In the genomic region with DNA sequence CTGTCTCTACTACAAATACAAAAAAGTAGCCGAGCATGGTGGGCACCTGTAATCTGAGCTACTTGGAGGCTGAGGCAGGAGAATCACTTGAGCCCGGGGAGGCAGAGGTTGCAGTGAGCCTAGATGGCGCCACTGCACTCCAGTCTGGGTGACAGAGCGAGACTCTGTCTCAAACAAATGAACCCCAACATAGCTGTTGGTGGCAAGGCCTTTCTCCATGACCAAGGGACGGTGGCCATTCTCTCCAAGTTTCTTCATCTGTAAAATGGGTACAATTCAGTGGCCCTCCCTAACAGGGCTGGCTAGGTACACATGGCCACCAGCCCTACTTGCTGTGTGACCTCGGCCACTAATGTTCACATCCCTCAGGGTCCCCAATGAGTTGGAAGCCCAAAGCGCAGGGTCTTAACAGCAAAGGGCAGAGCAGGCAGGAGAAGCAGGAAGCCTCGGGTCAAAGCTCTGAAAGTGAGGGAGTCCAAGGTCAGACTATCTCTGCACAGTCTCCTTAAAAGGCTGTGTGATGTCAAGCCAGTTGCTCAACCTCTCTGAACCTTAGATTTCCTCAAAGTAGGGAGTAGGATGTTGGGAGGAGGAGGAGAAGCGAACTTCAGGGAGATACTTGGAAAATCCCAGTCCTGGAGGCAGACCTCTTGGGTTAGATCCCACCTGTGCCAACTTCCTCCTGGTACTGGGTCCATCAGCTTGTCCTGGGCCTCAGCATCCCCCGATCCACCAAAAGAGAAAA, we compare ENCODE assay signal across 6 cellular contexts. TPM values are rescaled to one million over a fixed set of nuclear protein-coding genes. Genes with fewer than 3 reads are reported as not detected.
DNase-seq lines count a peak whose midpoint lies in the region; ATAC-seq and TF ChIP-seq lines count a peak whose summit lies in the region.

No MANE protein-coding gene starts in this region.

- H3K9me3 Mint-ChIP-seq in activated CD8-positive, alpha-beta T cell treated with anti-CD3 and anti-CD28 coated beads for 36 hours, result no peaks in the 10 kb centered on the region

- POLR2A ChIA-PET in activated CD8-positive, alpha-beta T cell treated with anti-CD3 and anti-CD28 coated beads for 36 hours (lab: Charles Lee), result interaction anchor here (0.6 to 9.0 kb wide), 21 partner anchors 10 to 188 kb away, joined by 3 to 592 read pairs (median 6); a partner anchor contains a TSS

- peak overlapping the region; percentile 92 for H3K4me3 Mint-ChIP-seq in activated CD8-positive, alpha-beta T cell treated with anti-CD3 and anti-CD28 coated beads for 36 hours

- H3K27me3 Mint-ChIP-seq in activated CD8-positive, alpha-beta T cell treated with anti-CD3 and anti-CD28 coated beads for 36 hours, result no peaks in the 10 kb centered on the region

- H3K27me3 ChIP-seq in iPS-20b (ENCODE audit: insufficient read depth, low read length), result no peaks in the 10 kb centered on the region
- H3K27me3 ChIP-seq in upper lobe of left lung, result no peaks in the 10 kb centered on the region

- TF ChIP-seq POLR2A in upper lobe of left lung (IDR thresholded peaks at IDR 0.05), result no peak

- WGBS in upper lobe of left lung, 2 donors, result 49 to 61% methylated on average over 7 to 10 of the region's 10 CpGs

- ATAC-seq in activated CD8-positive, alpha-beta T cell treated with anti-CD3 and anti-CD28 coated beads for 36 hours, result no peak
- ATAC-seq in upper lobe of left lung (ENCODE audit: low FRiP score in 2 of 2), result no peak
- ATAC-seq in HG03095 (IDR thresholded peaks at IDR 0.05; ENCODE audit: unreplicated experiment), result no peak

- TF ChIP-seq EP300 in upper lobe of left lung (IDR thresholded peaks at IDR 0.05), result no peak

- CTCF ChIA-PET in activated CD8-positive, alpha-beta T cell treated with anti-CD3 and anti-CD28 coated beads for 36 hours (lab: Charles Lee), result interaction anchor here (0.7 to 6.2 kb wide), 40 partner anchors 9 to 330 kb away, joined by 3 to 330 read pairs (median 6); a partner anchor contains a TSS

- H3K4me1 Mint-ChIP-seq in activated CD8-positive, alpha-beta T cell treated with anti-CD3 and anti-CD28 coated beads for 36 hours (ENCODE audit: low read depth), result peaks cover 41% of the 10 kb centered on the region

- TF ChIP-seq CTCF in GM13976 (IDR thresholded peaks at IDR 0.05; ENCODE audit: borderline replicate concordance, control extremely low read depth, extremely low read depth, insufficient read depth, missing control alignments) (peak; percentile 38), upper lobe of left lung (IDR thresholded peaks at IDR 0.05) (no peak)
- TF ChIP-seq CTCF in activated CD8-positive, alpha-beta T cell treated with anti-CD3 and anti-CD28 coated beads for 36 hours (IDR thresholded peaks at IDR 0.05), result no peak

- H3K27ac ChIP-seq in iPS-20b (ENCODE audit: low read length), result no peak overlapping the region
- peak overlapping the region; percentile 100 for H3K27ac ChIP-seq in upper lobe of left lung

- peaks cover 8% of the 10 kb centered on the region; the same call in 1 of the 2 replicates for H3K4me1 ChIP-seq in iPS-20b (ENCODE audit: insufficient read depth, low read length)
- H3K4me1 ChIP-seq in upper lobe of left lung, result peaks cover 53 to 66% (median 60%) of the 10 kb centered on the region in 4 donors

- H3K9me3 ChIP-seq in iPS-20b (ENCODE audit: insufficient read depth, low read depth, low read length) (no peaks in the 10 kb centered on the region), upper lobe of left lung (no peaks in the 10 kb centered on the region)

- DNase-seq in GM13976 (ENCODE audit: low spot score) (no peak), upper lobe of left lung (no peak), GOT3 (lab: John Stamatoyannopoulos, UW) (no peak)
- DNase-seq in activated CD8-positive, alpha-beta T cell treated with anti-CD3 and anti-CD28 coated beads for 36 hours, result peak; percentile 77

- peaks cover 34% of the 10 kb centered on the region for H3K36me3 Mint-ChIP-seq in activated CD8-positive, alpha-beta T cell treated with anti-CD3 and anti-CD28 coated beads for 36 hours (ENCODE audit: low read depth)

- intact Hi-C loops in activated CD8-positive, alpha-beta T cell treated with anti-CD3 and anti-CD28 coated beads for 36 hours (cut with micrococcal nuclease), result loop anchor here (1.0 to 2.0 kb wide), 2 partner anchors 26 to 45 kb away; a partner anchor contains a TSS

- peaks cover 12% of the 10 kb centered on the region for H3K36me3 ChIP-seq in iPS-20b (ENCODE audit: insufficient read depth, low read depth, low read length)
- peaks cover 3 to 35% (median 16%) of the 10 kb centered on the region in 4 donors for H3K36me3 ChIP-seq in upper lobe of left lung

- peak overlapping the region; percentile 98 for H3K27ac Mint-ChIP-seq in activated CD8-positive, alpha-beta T cell treated with anti-CD3 and anti-CD28 coated beads for 36 hours

- in situ Hi-C loops in GM13976 (cut with MboI; ENCODE audit: low sequenced_read_pairs, unreplicated experiment), result loop anchor here (5.0 kb wide), 1 partner anchor 49 kb away; no protein-coding TSS in a partner anchor

- H3K9ac ChIP-seq in iPS-20b (ENCODE audit: low read depth, low read length), result peak overlapping the region; percentile 69; the same call in 1 of the 2 replicates

- peak overlapping the region; percentile 78 for H3K4me3 ChIP-seq in iPS-20b (ENCODE audit: low read length)
- H3K4me3 ChIP-seq in upper lobe of left lung, result peak overlapping the region; percentile 38 to 99 (median 80)

RNA-seq across cellular contexts. Expression of a gene that starts 2.7 kb away (rescaled TPM):
- total RNA-seq in activated CD8-positive, alpha-beta T cell treated with anti-CD3 and anti-CD28 coated beads for 36 hours, result 100 to 1,000 TPM; 527 to 530 TPM
- total RNA-seq in upper lobe of left lung, result 1,000 to 10,000 TPM in 1 of 6 donors, 100 to 1,000 TPM in 5; 281 to 1,101 (median 639) TPM

RNA-seq across cellular contexts. Expression of a gene that starts 4.4 kb away (rescaled TPM):
- total RNA-seq in activated CD8-positive, alpha-beta T cell treated with anti-CD3 and anti-CD28 coated beads for 36 hours, result under 1 TPM; 0.59 to 0.69 TPM
- total RNA-seq in upper lobe of left lung, result 10 to 100 TPM in 3 of 6 donors, 1 to 10 TPM in 3; 6.3 to 58.7 (median 11.7) TPM

RNA-seq across cellular contexts. Expression of a gene that starts 44.2 kb away (rescaled TPM):
- 100 to 1,000 TPM; 426 to 433 TPM for total RNA-seq in activated CD8-positive, alpha-beta T cell treated with anti-CD3 and anti-CD28 coated beads for 36 hours
- 100 to 1,000 TPM in 4 of 6 donors, 10 to 100 TPM in 2; 39.8 to 147 (median 107) TPM for total RNA-seq in upper lobe of left lung

RNA-seq across cellular contexts. Expression of a gene that starts 52.5 kb away (rescaled TPM):
- under 1 TPM in 1 of 2 experiments, not detected in 1; 0.38 TPM for total RNA-seq in activated CD8-positive, alpha-beta T cell treated with anti-CD3 and anti-CD28 coated beads for 36 hours
- total RNA-seq in upper lobe of left lung, result 100 to 1,000 TPM in 1 of 6 donors, 10 to 100 TPM in 4, 1 to 10 TPM in 1; 6.4 to 479 (median 21.0) TPM

Comparison
In these comparisons a context has a peak if more than half of its experiments do, and no peak if none do; other contexts are left out.
1. RNA of a gene that starts 4.4 kb away (total RNA-seq): 6.3 to 58.7 TPM in upper lobe of left lung; 0.59 to 0.69 TPM in activated CD8-positive, alpha-beta T cell treated with anti-CD3 and anti-CD28 coated beads for 36 hours; every median in the first group is over 4 times any median in the second.